In the genomic region with DNA sequence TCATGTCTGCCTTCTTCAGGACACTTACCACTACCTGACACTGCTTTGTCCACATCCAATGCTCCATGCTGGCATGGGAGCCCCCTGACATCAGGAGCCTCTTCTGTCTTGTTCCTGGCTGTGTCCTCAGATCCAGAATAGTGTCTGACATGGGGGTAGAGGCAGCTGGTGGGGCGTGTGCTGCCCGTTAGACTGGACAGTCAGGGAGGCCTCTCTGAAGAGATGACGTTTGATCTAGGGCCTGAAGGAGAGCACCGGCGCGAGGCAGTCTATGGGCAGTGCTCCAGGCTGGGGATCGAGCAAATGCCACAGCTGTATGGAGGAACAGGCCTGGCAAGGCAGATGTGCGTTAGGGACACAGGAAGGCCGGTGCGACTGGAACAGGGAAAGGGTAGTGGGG, we compare ENCODE assay signal across 1 cellular context.
TF ChIP-seq lines count a peak whose summit lies in the region.

No MANE protein-coding gene starts in this region.

TF ChIP-seq in SK-N-SH treated with all-trans-retinoic acid at 6 μM for 48 hours, 23 proteins besides CTCF, POLR2A, EP300 and RAD21 (continued from another document):
- TF ChIP-seq, protein P1, sequence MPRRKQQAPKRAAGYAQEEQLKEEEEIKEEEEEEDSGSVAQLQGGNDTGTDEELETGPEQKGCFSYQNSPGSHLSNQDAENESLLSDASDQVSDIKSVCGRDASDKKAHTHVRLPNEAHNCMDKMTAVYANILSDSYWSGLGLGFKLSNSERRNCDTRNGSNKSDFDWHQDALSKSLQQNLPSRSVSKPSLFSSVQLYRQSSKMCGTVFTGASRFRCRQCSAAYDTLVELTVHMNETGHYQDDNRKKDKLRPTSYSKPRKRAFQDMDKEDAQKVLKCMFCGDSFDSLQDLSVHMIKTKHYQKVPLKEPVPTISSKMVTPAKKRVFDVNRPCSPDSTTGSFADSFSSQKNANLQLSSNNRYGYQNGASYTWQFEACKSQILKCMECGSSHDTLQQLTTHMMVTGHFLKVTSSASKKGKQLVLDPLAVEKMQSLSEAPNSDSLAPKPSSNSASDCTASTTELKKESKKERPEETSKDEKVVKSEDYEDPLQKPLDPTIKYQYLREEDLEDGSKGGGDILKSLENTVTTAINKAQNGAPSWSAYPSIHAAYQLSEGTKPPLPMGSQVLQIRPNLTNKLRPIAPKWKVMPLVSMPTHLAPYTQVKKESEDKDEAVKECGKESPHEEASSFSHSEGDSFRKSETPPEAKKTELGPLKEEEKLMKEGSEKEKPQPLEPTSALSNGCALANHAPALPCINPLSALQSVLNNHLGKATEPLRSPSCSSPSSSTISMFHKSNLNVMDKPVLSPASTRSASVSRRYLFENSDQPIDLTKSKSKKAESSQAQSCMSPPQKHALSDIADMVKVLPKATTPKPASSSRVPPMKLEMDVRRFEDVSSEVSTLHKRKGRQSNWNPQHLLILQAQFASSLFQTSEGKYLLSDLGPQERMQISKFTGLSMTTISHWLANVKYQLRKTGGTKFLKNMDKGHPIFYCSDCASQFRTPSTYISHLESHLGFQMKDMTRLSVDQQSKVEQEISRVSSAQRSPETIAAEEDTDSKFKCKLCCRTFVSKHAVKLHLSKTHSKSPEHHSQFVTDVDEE (CRISPR knock-in tag; IDR thresholded peaks at IDR 0.05), result no peak
- no peak for TF ChIP-seq ZNF565 (CRISPR knock-in tag; conservative IDR thresholded peaks at IDR 0.05; ENCODE audit: low read depth)
TF ChIP-seq in SK-N-SH treated with all-trans-retinoic acid at 6 μM for 48 hours: peak in this region for 0.
